12 cellular contexts compared by ENCODE assay signal in the genomic region with DNA sequence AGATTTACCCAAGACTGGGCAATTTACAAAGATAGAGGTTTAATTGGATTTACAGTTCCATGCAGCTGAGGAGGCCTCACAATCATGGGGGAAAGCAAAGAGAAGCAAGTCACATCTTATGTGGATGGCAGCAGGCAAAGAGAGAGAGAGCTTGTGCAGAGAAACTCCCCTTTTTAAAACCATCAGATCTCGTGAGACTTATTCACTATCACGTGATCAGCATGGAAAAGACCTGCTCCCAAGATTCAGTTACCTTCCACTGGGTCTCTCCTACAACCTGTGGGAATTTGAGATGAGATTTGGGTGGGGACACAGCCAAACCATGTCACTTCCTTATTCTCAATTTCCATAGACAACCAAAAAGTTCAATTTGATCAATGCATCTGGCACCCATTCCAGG. TPM values are rescaled to one million over a fixed set of nuclear protein-coding genes. Genes with fewer than 3 reads are reported as not detected.
"Had no signal": no experiment of that assay in that cellular context is flagged by ENCODE, and none has a peak within 500 bp of the region (broad histone marks: within the 10 kb centered on the region; RNA-seq: fewer than 3 reads in every experiment).

No MANE protein-coding gene starts in this region.

- H3K4me2 ChIP-seq: GM23338 had no signal

- H2AFZ ChIP-seq: GM23248, GM23338 had no signal

- H3K36me3 ChIP-seq: HAP-1 had no signal

- ATAC-seq: GM23338, HCT116 had no signal

- DNase-seq: GM23248, GOT3, H7, H9, HCEC 1CT, HFFc6 had no signal

- H3K9me3 ChIP-seq: HAP-1 had no signal

- H3K9ac ChIP-seq: GM23248 had no signal

- H3K27ac ChIP-seq: GM23248 had no signal

- H3K4me1 ChIP-seq: HAP-1 had no signal

- H3K4me3 ChIP-seq: GM23248, GM23338, HAP-1 had no signal

- FAIRE-seq: H1, H54 had no signal

RNA-seq across cellular contexts. Expression of a gene that starts 24.9 kb away (rescaled TPM):
- total RNA-seq: GM23248, GM23338, H1, H4, H7, H9, HFFc6 had no signal
- polyA plus RNA-seq: GM23248, GM23338, H1 had no signal
